12 cellular contexts compared by ENCODE assay signal in the genomic region with DNA sequence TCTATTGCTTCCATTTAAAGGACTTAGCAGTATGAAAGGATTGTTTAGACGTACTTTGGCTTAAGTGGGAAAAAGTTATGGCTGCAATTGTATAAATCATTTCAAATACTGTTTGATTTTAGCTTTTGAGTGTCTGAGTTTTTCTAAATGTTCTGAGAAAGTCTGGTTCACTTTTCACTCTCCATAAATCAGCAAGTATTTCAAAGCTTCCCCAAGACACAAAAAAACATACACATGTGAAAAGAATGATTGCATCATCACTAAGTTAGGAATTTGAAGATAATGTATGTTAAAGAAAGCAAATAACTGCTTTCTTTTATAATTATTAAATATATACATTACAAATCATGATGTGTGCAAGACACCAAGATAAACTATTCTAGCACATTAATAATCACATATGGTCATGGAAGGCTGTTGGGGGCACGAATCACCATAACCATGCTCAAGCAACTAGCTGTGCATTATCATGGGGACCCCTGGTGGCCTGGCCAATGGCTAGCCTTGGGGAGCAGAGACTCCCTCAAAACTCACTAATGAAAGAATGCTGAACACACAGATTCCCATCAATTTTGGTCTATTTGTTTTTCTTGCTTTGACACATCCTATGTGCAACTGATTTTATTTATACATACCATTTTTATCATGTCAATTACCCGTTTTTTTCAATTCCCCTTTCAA.
A peak's percentile ranks its signal among the peaks of the same experiment; 100 is the strongest.
DNase-seq lines count a peak whose midpoint lies in the region; ATAC-seq and TF ChIP-seq lines count a peak whose summit lies in the region.
"Had no signal": no experiment of that assay in that cellular context is flagged by ENCODE, and none has a peak within 500 bp of the region (broad histone marks: within the 10 kb centered on the region; RNA-seq: fewer than 3 reads in every experiment).

No MANE protein-coding gene starts in this region.

- in situ Hi-C loops in brain microvascular endothelial cell (cut with HindIII; ENCODE audit: low pct_ligation_motif_present, low sequenced_read_pairs) = no loop called here

- TF ChIP-seq CTCF in GM12864 (IDR thresholded peaks at IDR 0.05; ENCODE audit: low read depth, low read length, missing control alignments) = peak; percentile 28
- TF ChIP-seq CTCF in brain microvascular endothelial cell (IDR thresholded peaks at IDR 0.05; ENCODE audit: low read depth, low read length, missing control alignments) = peak; percentile 67
- no peak for TF ChIP-seq CTCF in lower lobe of right lung (IDR thresholded peaks at IDR 0.05)

- H3K27me3 ChIP-seq in brain microvascular endothelial cell (replicated peaks) (no peaks in the 10 kb centered on the region), lower lobe of right lung (ENCODE audit: low read depth) (no peaks in the 10 kb centered on the region)

- DNase-seq in GM12864 (ENCODE audit: low read depth) = no peak
- peak; percentile 12 for DNase-seq in HCEC 1CT
- no peak for DNase-seq in brain microvascular endothelial cell
- DNase-seq in lower lobe of right lung = no peak
- DNase-seq in kidney tubule cell (ENCODE audit: low spot score) = no peak
- no peak for DNase-seq in activated CD4-positive, alpha-beta T cell treated with anti-CD3 and anti-CD28 coated beads for 48 hours
- DNase-seq in stimulated activated CD4-positive, alpha-beta T cell treated with anti-CD3 and anti-CD28 coated beads, Interleukin-2, amount 100 ng/mL, for 48 hours = no peak
- DNase-seq: activated CD4-positive, alpha-beta T cell treated with anti-CD3 and anti-CD28 coated beads, Interleukin-2, amount 50 U/mL, for 1 hour; activated T-cell treated with anti-CD3 and anti-CD28 coated beads, Interleukin-2, amount 50 U/mL, for 4 hours; kidney; NCI-H446; nucleus accumbens had no signal

- H3K4me1 ChIP-seq in lower lobe of right lung = peaks cover 23% of the 10 kb centered on the region

- no peak overlapping the region for H3K4me3 ChIP-seq in GM12864 (ENCODE audit: low read depth, low read length)
- no peak overlapping the region for H3K4me3 ChIP-seq in brain microvascular endothelial cell (ENCODE audit: low read depth, low read length)
- H3K4me3 ChIP-seq in lower lobe of right lung = no peak overlapping the region

- no peaks in the 10 kb centered on the region for H3K36me3 ChIP-seq in brain microvascular endothelial cell (replicated peaks)
- no peaks in the 10 kb centered on the region for H3K36me3 ChIP-seq in lower lobe of right lung

- ATAC-seq in lower lobe of right lung = no peak

- H3K9me3 ChIP-seq in lower lobe of right lung = no peaks in the 10 kb centered on the region

- intact Hi-C loops in lower lobe of right lung (cut with DNase I) = no loop called here

- H3K27ac ChIP-seq in brain microvascular endothelial cell (no peak overlapping the region), lower lobe of right lung (peak overlapping the region; percentile 37)
